Comparison of ENCODE assay signal across 6 cellular contexts in genomic region chr16:82009789-82010188, GRCh38. TPM values are rescaled to one million over a fixed set of nuclear protein-coding genes. Genes with fewer than 3 reads are reported as not detected.
"Had no signal": no experiment of that assay in that cellular context is flagged by ENCODE, and none has a peak within 500 bp of the region (broad histone marks: within the 10 kb centered on the region; RNA-seq: fewer than 3 reads in every experiment).

No MANE protein-coding gene starts in this region.

RNA-seq across cellular contexts. Expression of gene HSD17B2, which starts 25.3 kb away (rescaled TPM):
- total RNA-seq: endodermal cell, mononuclear cell, psoas muscle, right cardiac atrium, sigmoid colon, skeletal muscle tissue had no signal
- polyA plus RNA-seq: right cardiac atrium had no signal
